In genomic region chr12:123559468-123559867, GRCh38 we compare ENCODE assay signal across 1 cellular context.
TF ChIP-seq lines count a peak whose summit lies in the region.

No MANE protein-coding gene starts in this region.

TF ChIP-seq in IMR-90, 13 proteins besides CTCF, POLR2A, EP300 and RAD21 (continued from another document):
- no peak for TF ChIP-seq BHLHE40 (IDR thresholded peaks at IDR 0.05; ENCODE audit: low read depth, low read length)
